10 cellular contexts compared by ENCODE assay signal in genomic region chr6:105900120-105900937, GRCh38.
DNase-seq lines count a peak whose midpoint lies in the region; ATAC-seq and TF ChIP-seq lines count a peak whose summit lies in the region.
"Had no signal": no experiment of that assay in that cellular context is flagged by ENCODE, and none has a peak within 500 bp of the region (broad histone marks: within the 10 kb centered on the region; RNA-seq: fewer than 3 reads in every experiment).

No MANE protein-coding gene starts in this region.

- intact Hi-C loops in Right ventricle myocardium inferior (cut with DNase I) = no loop called here

- no peaks in the 10 kb centered on the region for H3K27me3 Mint-ChIP-seq in activated CD4-positive, alpha-beta memory T cell treated with anti-CD3 and anti-CD28 coated beads, Interleukin-2, amount 10 ng/mL, durations not matched to agents 7 days and 5 days
- H3K27me3 Mint-ChIP-seq in stimulated activated naive CD8-positive, alpha-beta T cell treated with anti-CD3 and anti-CD28 coated beads, Interleukin-15, amount 100 ng/mL, for 72 hours = peaks cover 15% of the 10 kb centered on the region

- ATAC-seq in Right ventricle myocardium inferior = peak; percentile 26
- peak; percentile 66 for ATAC-seq in stimulated activated naive CD8-positive, alpha-beta T cell treated with anti-CD3 and anti-CD28 coated beads, Interleukin-15, amount 100 ng/mL, for 72 hours
- ATAC-seq: left colon had no signal

- POLR2A ChIA-PET in activated CD4-positive, alpha-beta memory T cell treated with anti-CD3 and anti-CD28 coated beads, Interleukin-2, amount 10 ng/mL, durations not matched to agents 7 days and 5 days (lab: Charles Lee) = interaction anchor here (1.0 to 4.0 kb wide), 19 partner anchors 8 to 282 kb away, joined by 3 to 49 read pairs (median 5); partner anchors contain the start of gene PRDM1

- TF ChIP-seq CTCF in right atrium auricular region (IDR thresholded peaks at IDR 0.05) (no peak), fibroblast of villous mesenchyme (IDR thresholded peaks at IDR 0.05; ENCODE audit: insufficient read depth, low read depth, low read length) (no peak)

- peaks cover 0 to 3% of the 10 kb centered on the region in 2 donors for H3K4me1 ChIP-seq in right atrium auricular region

- H3K4me3 ChIP-seq in right atrium auricular region (no peak overlapping the region), fibroblast of villous mesenchyme (ENCODE audit: low read depth, low read length) (no peak overlapping the region)

- DNase-seq in Right ventricle myocardium inferior (ENCODE audit: missing footprints) (no peak), right atrium auricular region (ENCODE audit: low spot score) (no peak), fibroblast of villous mesenchyme (ENCODE audit: low read depth) (peak; percentile 90), Kasumi-1 (lab: John Stamatoyannopoulos, UW) (no peak), GM19238 (ENCODE audit: insufficient read length, low spot score) (no peak), inferior parietal cortex (ENCODE audit: extremely low spot score) (no peak)
- peak; percentile 40 for DNase-seq in activated CD4-positive, alpha-beta memory T cell treated with anti-CD3 and anti-CD28 coated beads, Interleukin-2, amount 10 ng/mL, durations not matched to agents 7 days and 5 days
- peak; percentile 18 to 26 for DNase-seq in stimulated activated naive CD8-positive, alpha-beta T cell treated with anti-CD3 and anti-CD28 coated beads, Interleukin-15, amount 100 ng/mL, for 72 hours
- DNase-seq: left colon, NCI-H2107 had no signal

- no peaks in the 10 kb centered on the region for H3K27me3 ChIP-seq in right atrium auricular region

- peaks cover 6% of the 10 kb centered on the region for H3K36me3 Mint-ChIP-seq in activated CD4-positive, alpha-beta memory T cell treated with anti-CD3 and anti-CD28 coated beads, Interleukin-2, amount 10 ng/mL, durations not matched to agents 7 days and 5 days (ENCODE audit: low read depth)

- H3K4me1 Mint-ChIP-seq in activated CD4-positive, alpha-beta memory T cell treated with anti-CD3 and anti-CD28 coated beads, Interleukin-2, amount 10 ng/mL, durations not matched to agents 7 days and 5 days = peaks cover 25% of the 10 kb centered on the region
- H3K4me1 Mint-ChIP-seq in stimulated activated naive CD8-positive, alpha-beta T cell treated with anti-CD3 and anti-CD28 coated beads, Interleukin-15, amount 100 ng/mL, for 72 hours = peaks cover 21% of the 10 kb centered on the region

- no peaks in the 10 kb centered on the region for H3K9me3 ChIP-seq in right atrium auricular region

- peak overlapping the region; percentile 92 for H3K27ac Mint-ChIP-seq in activated CD4-positive, alpha-beta memory T cell treated with anti-CD3 and anti-CD28 coated beads, Interleukin-2, amount 10 ng/mL, durations not matched to agents 7 days and 5 days
- H3K27ac Mint-ChIP-seq in stimulated activated naive CD8-positive, alpha-beta T cell treated with anti-CD3 and anti-CD28 coated beads, Interleukin-15, amount 100 ng/mL, for 72 hours = peak overlapping the region; percentile 67 to 88

- H3K36me3 ChIP-seq in right atrium auricular region = no peaks in the 10 kb centered on the region

- H3K9me3 Mint-ChIP-seq in activated CD4-positive, alpha-beta memory T cell treated with anti-CD3 and anti-CD28 coated beads, Interleukin-2, amount 10 ng/mL, durations not matched to agents 7 days and 5 days = peaks cover 3% of the 10 kb centered on the region
- H3K9me3 Mint-ChIP-seq in stimulated activated naive CD8-positive, alpha-beta T cell treated with anti-CD3 and anti-CD28 coated beads, Interleukin-15, amount 100 ng/mL, for 72 hours = no peaks in the 10 kb centered on the region

- CTCF ChIA-PET in activated CD4-positive, alpha-beta memory T cell treated with anti-CD3 and anti-CD28 coated beads, Interleukin-2, amount 10 ng/mL, durations not matched to agents 7 days and 5 days (lab: Charles Lee) = interaction anchor here (0.6 to 2.0 kb wide), 11 partner anchors 12 to 497 kb away, joined by 3 to 9 read pairs (median 3); partner anchors contain the start of genes PRDM1 and PREP

- H3K4me3 Mint-ChIP-seq in activated CD4-positive, alpha-beta memory T cell treated with anti-CD3 and anti-CD28 coated beads, Interleukin-2, amount 10 ng/mL, durations not matched to agents 7 days and 5 days = peak overlapping the region; percentile 65
- H3K4me3 Mint-ChIP-seq in stimulated activated naive CD8-positive, alpha-beta T cell treated with anti-CD3 and anti-CD28 coated beads, Interleukin-15, amount 100 ng/mL, for 72 hours = peak overlapping the region; percentile 54 to 67

- no peak overlapping the region for H3K27ac ChIP-seq in right atrium auricular region

Comparison
In these comparisons a context has a peak if more than half of its experiments do, and no peak if none do; other contexts are left out.
1. DNase-seq: peak in activated CD4-positive, alpha-beta memory T cell treated with anti-CD3 and anti-CD28 coated beads, Interleukin-2, amount 10 ng/mL, durations not matched to agents 7 days and 5 days (single experiment), fibroblast of villous mesenchyme (single experiment) and stimulated activated naive CD8-positive, alpha-beta T cell treated with anti-CD3 and anti-CD28 coated beads, Interleukin-15, amount 100 ng/mL, for 72 hours (2 of 2); none in Right ventricle myocardium inferior (single experiment), right atrium auricular region (single experiment), Kasumi-1 (0 of 2), GM19238 (single experiment) and inferior parietal cortex (single experiment).